Comparison of ENCODE assay signal across 15 cellular contexts in the genomic region with DNA sequence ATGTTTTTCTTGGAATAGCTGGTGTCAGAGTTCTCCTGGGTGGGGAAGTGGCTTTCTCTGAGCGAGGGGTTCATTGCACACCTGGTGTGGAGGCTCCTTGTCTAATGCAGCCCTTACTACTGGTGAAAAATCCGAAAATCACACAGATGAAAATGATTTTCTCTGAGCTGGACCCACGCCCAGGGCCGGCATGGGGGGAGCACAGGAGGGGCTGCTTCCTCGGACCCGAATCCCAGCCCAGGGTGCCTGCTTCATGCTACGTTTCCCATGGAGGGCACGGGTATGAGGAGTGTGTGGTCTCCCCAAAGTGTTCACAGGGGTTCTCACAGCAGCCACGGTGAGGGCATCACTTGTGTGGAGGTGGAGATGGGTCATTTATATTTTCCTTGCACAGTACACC.
"Had no signal": no experiment of that assay in that cellular context is flagged by ENCODE, and none has a peak within 500 bp of the region (broad histone marks: within the 10 kb centered on the region; RNA-seq: fewer than 3 reads in every experiment).

No MANE protein-coding gene starts in this region.

- H3K9ac ChIP-seq: parathyroid adenoma had no signal

- H3K4me1 Mint-ChIP-seq: central memory CD8-positive, alpha-beta T cell; naive B cell had no signal

- H3K9me3 ChIP-seq: gastrocnemius medialis, prostate gland, right lobe of liver, thoracic aorta, transverse colon had no signal

- H3K27ac ChIP-seq: parathyroid adenoma, prostate gland, right lobe of liver, thoracic aorta, transverse colon had no signal

- H3K4me3 Mint-ChIP-seq: brain; central memory CD8-positive, alpha-beta T cell; dendritic cell treated with granulocyte-macrophage colony-stimulating factor and Interleukin-4, amounts not matched to agents 40 ng/mL and 50 ng/mL, for 4 days; naive B cell; neural crest cell; stimulated activated naive CD8-positive, alpha-beta T cell treated with anti-CD3 and anti-CD28 coated beads, Interleukin-15, Interleukin-2, amounts not matched to agents 100 ng/mL and 50 ng/mL, for 24 hours had no signal

- H3K9me3 Mint-ChIP-seq: central memory CD8-positive, alpha-beta T cell; dendritic cell treated with granulocyte-macrophage colony-stimulating factor and Interleukin-4, amounts not matched to agents 40 ng/mL and 50 ng/mL, for 4 days; neural crest cell; stimulated activated naive CD8-positive, alpha-beta T cell treated with anti-CD3 and anti-CD28 coated beads, Interleukin-15, Interleukin-2, amounts not matched to agents 100 ng/mL and 50 ng/mL, for 24 hours had no signal

- H3K4me1 ChIP-seq: prostate gland, right lobe of liver, transverse colon had no signal

- H3K36me3 Mint-ChIP-seq: brain had no signal

- H3K27ac Mint-ChIP-seq: dendritic cell treated with granulocyte-macrophage colony-stimulating factor and Interleukin-4, amounts not matched to agents 40 ng/mL and 50 ng/mL, for 4 days; naive B cell; stimulated activated naive CD8-positive, alpha-beta T cell treated with anti-CD3 and anti-CD28 coated beads, Interleukin-15, Interleukin-2, amounts not matched to agents 100 ng/mL and 50 ng/mL, for 24 hours had no signal

- H3K4me3 ChIP-seq: gastrocnemius medialis, prostate gland, right lobe of liver, thoracic aorta, transverse colon had no signal

- ATAC-seq: gastrocnemius medialis, left ventricle myocardium superior, right lobe of liver had no signal

- H3K36me3 ChIP-seq: gastrocnemius medialis, prostate gland, right lobe of liver, thoracic aorta, transverse colon had no signal

- DNase-seq: gastrocnemius medialis, glutamatergic neuron, left ventricle myocardium superior, naive B cell, nucleus accumbens, transverse colon had no signal

- H3K27me3 ChIP-seq: gastrocnemius medialis, right lobe of liver, transverse colon had no signal
